1 cellular context compared by ENCODE assay signal in the genomic region with DNA sequence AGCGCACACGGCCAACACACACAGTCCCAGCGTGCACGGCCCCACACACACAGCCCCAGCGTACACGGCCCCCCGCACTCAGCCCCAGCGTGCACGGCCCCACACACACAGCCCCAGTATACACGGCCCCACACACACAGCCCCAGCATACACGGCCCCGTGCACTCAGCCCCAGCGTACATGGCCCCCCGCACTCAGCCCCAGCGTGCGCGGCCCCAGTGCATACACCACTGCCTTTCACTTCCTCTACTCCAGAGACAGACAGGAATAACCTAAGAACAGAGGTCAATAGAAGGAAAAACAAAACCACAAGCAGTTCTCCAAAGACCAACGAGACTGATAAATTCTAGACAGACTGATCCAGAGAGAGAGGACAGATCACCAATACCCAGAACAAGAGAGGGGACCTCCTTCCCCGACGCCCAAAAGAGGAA.
TF ChIP-seq lines count a peak whose summit lies in the region.

No MANE protein-coding gene starts in this region.

TF ChIP-seq in K562, 482 proteins besides CTCF, POLR2A, EP300 and RAD21:
- TF ChIP-seq TCF7L2 (IDR thresholded peaks at IDR 0.05; ENCODE audit: low read depth, low read length) = no peak
- TF ChIP-seq SPI1 (IDR thresholded peaks at IDR 0.05; ENCODE audit: borderline replicate concordance, low read depth, low read length) = 0 out of 2 replicates have a peak, but pooled peaks have one; percentile 3
